19 cellular contexts compared by ENCODE assay signal in the genomic region with DNA sequence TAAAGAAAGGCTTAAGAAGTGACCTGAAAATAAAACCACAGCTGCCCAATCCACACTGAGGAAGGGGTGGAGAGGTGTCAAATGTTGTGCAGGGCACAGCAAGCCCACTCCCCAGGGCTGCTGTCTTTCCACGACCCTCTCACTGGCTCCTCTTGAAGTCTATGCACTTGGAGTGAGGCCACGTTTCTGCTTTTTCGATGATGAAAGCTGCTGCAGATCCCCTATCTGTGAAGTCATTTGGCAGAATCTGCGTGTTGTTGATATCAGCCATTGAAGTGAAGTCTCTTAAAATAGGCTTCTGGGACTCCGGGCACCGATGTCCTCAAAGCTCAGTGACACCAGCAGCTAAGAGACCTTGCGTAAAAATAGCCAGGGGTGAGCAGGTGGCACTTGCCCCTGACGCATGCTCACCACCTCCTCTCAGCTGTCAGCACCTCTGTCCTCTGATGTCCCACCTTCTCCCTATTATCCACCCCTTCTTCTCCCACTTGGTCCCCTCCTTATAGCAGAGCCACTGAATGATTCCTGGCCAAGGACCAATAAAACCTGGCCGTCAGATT.
"Had no signal": no experiment of that assay in that cellular context is flagged by ENCODE, and none has a peak within 500 bp of the region (broad histone marks: within the 10 kb centered on the region; RNA-seq: fewer than 3 reads in every experiment).

No MANE protein-coding gene starts in this region.

- DNase-seq: activated CD4-positive, alpha-beta memory T cell treated with anti-CD3 and anti-CD28 coated beads, Interleukin-2, amount 10 ng/mL, durations not matched to agents 7 days and 5 days; activated CD4-positive, alpha-beta T cell treated with anti-CD3 and anti-CD28 coated beads for 4 hours; activated CD8-positive, alpha-beta memory T cell treated with anti-CD3 and anti-CD28 coated beads, Interleukin-2, amount 10 ng/mL, durations not matched to agents 7 days and 5 days; activated naive CD4-positive, alpha-beta T cell; activated naive CD8-positive, alpha-beta T cell treated with anti-CD3 and anti-CD28 coated beads, Interleukin-2, amount 10 ng/mL, durations not matched to agents 7 days and 5 days; activated T-cell treated with anti-CD3 and anti-CD28 coated beads, Interleukin-2, amount 50 U/mL, for 1 hour; body of pancreas; colonic mucosa; erythroblast; left colon; spleen; stimulated activated CD4-positive, alpha-beta T cell treated with anti-CD3 and anti-CD28 coated beads, Interleukin-4, amount 100 ng/mL, for 4 hours had no signal

- H3K9me3 Mint-ChIP-seq: activated CD4-positive, alpha-beta memory T cell treated with anti-CD3 and anti-CD28 coated beads, Interleukin-2, amount 10 ng/mL, durations not matched to agents 7 days and 5 days; activated naive CD8-positive, alpha-beta T cell treated with anti-CD3 and anti-CD28 coated beads, Interleukin-2, amount 10 ng/mL, durations not matched to agents 7 days and 5 days had no signal

- H3K36me3 ChIP-seq: colonic mucosa, spleen, thoracic aorta had no signal

- H3K27ac ChIP-seq: colonic mucosa, hepatocyte, spleen, thoracic aorta had no signal

- H3K4me1 ChIP-seq: colonic mucosa, spleen had no signal

- H3K27ac Mint-ChIP-seq: activated CD4-positive, alpha-beta memory T cell treated with anti-CD3 and anti-CD28 coated beads, Interleukin-2, amount 10 ng/mL, durations not matched to agents 7 days and 5 days; activated CD8-positive, alpha-beta memory T cell treated with anti-CD3 and anti-CD28 coated beads, Interleukin-2, amount 10 ng/mL, durations not matched to agents 7 days and 5 days; activated naive CD8-positive, alpha-beta T cell treated with anti-CD3 and anti-CD28 coated beads, Interleukin-2, amount 10 ng/mL, durations not matched to agents 7 days and 5 days; activated T-helper 17 cell treated with anti-CD3 and anti-CD28 coated beads, Interleukin-2, amount 50 U/mL, for 72 hours; stimulated activated memory B cell treated with anti-CD40 and anti-IgM and Interleukin-4, amounts not matched to agents 10 μg/mL and 1 μg/mL and 100 μg/mL, for 72 hours; T-helper 2 cell treated with Interferon-gamma antibody and Interleukin-4, amounts not matched to agents 5 μg/mL and 100 μg/mL, for 36 hours; WTC11 had no signal

- H3K27me3 ChIP-seq: body of pancreas, colonic mucosa, hepatocyte, spleen had no signal

- H3K36me3 Mint-ChIP-seq: activated naive CD8-positive, alpha-beta T cell treated with anti-CD3 and anti-CD28 coated beads, Interleukin-2, amount 10 ng/mL, durations not matched to agents 7 days and 5 days; WTC11 had no signal

- H3K9me3 ChIP-seq: body of pancreas, colonic mucosa had no signal

- H3K4me3 ChIP-seq: body of pancreas, colonic mucosa, hepatocyte, spleen, thoracic aorta had no signal

- ATAC-seq: activated CD8-positive, alpha-beta memory T cell treated with anti-CD3 and anti-CD28 coated beads, Interleukin-2, amount 10 ng/mL, durations not matched to agents 7 days and 5 days; activated T-helper 17 cell treated with anti-CD3 and anti-CD28 coated beads, Interleukin-2, amount 50 U/mL, for 72 hours; left colon; stimulated activated memory B cell treated with anti-CD40 and anti-IgM and Interleukin-4, amounts not matched to agents 10 μg/mL and 1 μg/mL and 100 μg/mL, for 72 hours; WTC11 had no signal

- H3K4me1 Mint-ChIP-seq: activated CD4-positive, alpha-beta memory T cell treated with anti-CD3 and anti-CD28 coated beads, Interleukin-2, amount 10 ng/mL, durations not matched to agents 7 days and 5 days; activated CD8-positive, alpha-beta memory T cell treated with anti-CD3 and anti-CD28 coated beads, Interleukin-2, amount 10 ng/mL, durations not matched to agents 7 days and 5 days; activated naive CD8-positive, alpha-beta T cell treated with anti-CD3 and anti-CD28 coated beads, Interleukin-2, amount 10 ng/mL, durations not matched to agents 7 days and 5 days; activated T-helper 17 cell treated with anti-CD3 and anti-CD28 coated beads, Interleukin-2, amount 50 U/mL, for 72 hours; central memory CD8-positive, alpha-beta T cell; stimulated activated memory B cell treated with anti-CD40 and anti-IgM and Interleukin-4, amounts not matched to agents 10 μg/mL and 1 μg/mL and 100 μg/mL, for 72 hours; WTC11 had no signal

- H3K4me3 Mint-ChIP-seq: activated CD4-positive, alpha-beta memory T cell treated with anti-CD3 and anti-CD28 coated beads, Interleukin-2, amount 10 ng/mL, durations not matched to agents 7 days and 5 days; activated CD8-positive, alpha-beta memory T cell treated with anti-CD3 and anti-CD28 coated beads, Interleukin-2, amount 10 ng/mL, durations not matched to agents 7 days and 5 days; activated naive CD8-positive, alpha-beta T cell treated with anti-CD3 and anti-CD28 coated beads, Interleukin-2, amount 10 ng/mL, durations not matched to agents 7 days and 5 days; activated T-helper 17 cell treated with anti-CD3 and anti-CD28 coated beads, Interleukin-2, amount 50 U/mL, for 72 hours; central memory CD8-positive, alpha-beta T cell; stimulated activated memory B cell treated with anti-CD40 and anti-IgM and Interleukin-4, amounts not matched to agents 10 μg/mL and 1 μg/mL and 100 μg/mL, for 72 hours; T-helper 2 cell treated with Interferon-gamma antibody and Interleukin-4, amounts not matched to agents 5 μg/mL and 100 μg/mL, for 36 hours; WTC11 had no signal
